In genomic region chr7:96825285-96825684, GRCh38 we compare ENCODE assay signal across 21 cellular contexts.
"Had no signal": no experiment of that assay in that cellular context is flagged by ENCODE, and none has a peak within 500 bp of the region (broad histone marks: within the 10 kb centered on the region; RNA-seq: fewer than 3 reads in every experiment).

No MANE protein-coding gene starts in this region.

- H3K4me3 ChIP-seq: K562, SJCRH30 had no signal

- H3K27ac ChIP-seq: HL-60, KMS-11, RWPE1, SJCRH30 had no signal

- H3K36me3 Mint-ChIP-seq: IgD-negative memory B cell had no signal

- H3K4me3 Mint-ChIP-seq: IgD-negative memory B cell had no signal

- H3K9ac ChIP-seq: KMS-11 had no signal

- ATAC-seq: K562 had no signal

- H3K4me2 ChIP-seq: KMS-11 had no signal

- H3K9me3 ChIP-seq: SJCRH30 had no signal

- H3K27me3 ChIP-seq: SJCRH30 had no signal

- H3K4me1 Mint-ChIP-seq: IgD-negative memory B cell had no signal

- H3K36me3 ChIP-seq: SJCRH30 had no signal

- H3K27ac Mint-ChIP-seq: IgD-negative memory B cell had no signal

- H3K4me1 ChIP-seq: SJCRH30 had no signal

- H3K27me3 Mint-ChIP-seq: IgD-negative memory B cell had no signal

- DNase-seq: MV-4-11, NCI-H1048, NCI-H1105, NCI-H1417 treated with DMSO at 0.1 percent for 48 hours, NCI-H146, NCI-H1694 treated with DMSO at 0.1 percent for 48 hours, NCI-H1930, NCI-H2081, NCI-H2107, NCI-H226, NCI-H510A, NCI-H524 treated with DMSO at 0.1 percent for 48 hours, NCI-H69, NCI-H774, SHP77, SJCRH30 had no signal
